ENCODE assay signal across 36 cellular contexts in genomic region chr13:22403144-22403543, GRCh38.
"Had no signal": no experiment of that assay in that cellular context is flagged by ENCODE, and none has a peak within 500 bp of the region (broad histone marks: within the 10 kb centered on the region; RNA-seq: fewer than 3 reads in every experiment).

No MANE protein-coding gene starts in this region.

- H3K9me3 ChIP-seq: ascending aorta had no signal

- ATAC-seq: activated CD8-positive, alpha-beta T cell treated with anti-CD3 and anti-CD28 coated beads for 36 hours; activated naive CD8-positive, alpha-beta T cell treated with anti-CD3 and anti-CD28 coated beads, Interleukin-2, amount 50 U/mL, for 24 hours; activated T-cell treated with anti-CD3 and anti-CD28 coated beads, Interleukin-2, amount 50 U/mL, for 4 hours; activated T-cell treated with anti-CD3 and anti-CD28 coated beads, Interleukin-2, amount 50 U/mL, for 72 hours had no signal

- DNase-seq: activated B cell treated with CpG ODN at 0.5 μM for 24 hours; activated CD4-positive, alpha-beta memory T cell treated with anti-CD3 and anti-CD28 coated beads for 36 hours; activated CD4-positive, alpha-beta T cell treated with anti-CD3 and anti-CD28 coated beads for 4 hours; activated CD4-positive, alpha-beta T cell treated with anti-CD3 and anti-CD28 coated beads, Interleukin-2, amount 10 ng/mL, durations not matched to agents 24 days and 14 days; activated CD4-positive, alpha-beta T cell treated with anti-CD3 and anti-CD28 coated beads, Interleukin-2, amount 50 U/mL, for 1 hour; activated CD4-positive, alpha-beta T cell treated with anti-CD3 and anti-CD28 coated beads, Interleukin-2, amount 50 U/mL, for 4 hours; activated CD4-positive, CD25-positive, alpha-beta regulatory T cell treated with anti-CD3 and anti-CD28 coated beads, Interleukin-2, amount 50 U/mL, for 72 hours; activated CD8-positive, alpha-beta memory T cell treated with anti-CD3 and anti-CD28 coated beads, Interleukin-2, amount 50 U/mL, for 4 hours; activated CD8-positive, alpha-beta T cell treated with anti-CD3 and anti-CD28 coated beads for 36 hours; activated effector memory CD4-positive, alpha-beta T cell treated with Interleukin-2 at 50 U/mL for 16 hours; activated gamma-delta T cell; activated naive CD4-positive, alpha-beta T cell treated with anti-CD3 and anti-CD28 coated beads, Interleukin-2, amount 10 ng/mL, durations not matched to agents 7 days and 5 days; activated naive CD4-positive, alpha-beta T cell treated with Interleukin-2 at 50 U/mL for 16 hours; activated naive CD8-positive, alpha-beta T cell treated with anti-CD3 and anti-CD28 coated beads, Interleukin-2, amount 10 ng/mL, durations not matched to agents 7 days and 5 days; activated naive CD8-positive, alpha-beta T cell treated with anti-CD3 and anti-CD28 coated beads, Interleukin-2, amount 50 U/mL, for 24 hours; activated T-cell treated with anti-CD3 and anti-CD28 coated beads for 4 hours; activated T-cell treated with anti-CD3 and anti-CD28 coated beads, Interleukin-2, amount 50 U/mL, for 1 hour; activated T-cell treated with anti-CD3 and anti-CD28 coated beads, Interleukin-2, amount 50 U/mL, for 4 hours; activated T-cell treated with anti-CD3 and anti-CD28 coated beads, Interleukin-2, amount 50 U/mL, for 72 hours; amygdala; anterior cingulate cortex; caudate nucleus; cerebellar nuclear complex; T-helper 1 cell; T-helper 2 cell; T-helper 9 cell had no signal

- H3K4me3 Mint-ChIP-seq: activated B cell treated with CpG ODN at 0.5 μM for 24 hours; activated CD4-positive, alpha-beta memory T cell treated with anti-CD3 and anti-CD28 coated beads for 36 hours; activated CD4-positive, alpha-beta T cell treated with anti-CD3 and anti-CD28 coated beads, Interleukin-2, amount 10 ng/mL, durations not matched to agents 24 days and 14 days; activated CD8-positive, alpha-beta T cell treated with anti-CD3 and anti-CD28 coated beads for 36 hours; activated naive CD4-positive, alpha-beta T cell treated with anti-CD3 and anti-CD28 coated beads, Interleukin-2, amount 10 ng/mL, durations not matched to agents 7 days and 5 days; activated naive CD4-positive, alpha-beta T cell treated with anti-CD3 and anti-CD28 coated beads, Interleukin-2, amount 50 U/mL, for 24 hours; activated naive CD8-positive, alpha-beta T cell; activated naive CD8-positive, alpha-beta T cell treated with anti-CD3 and anti-CD28 coated beads, Interleukin-2, amount 10 ng/mL, durations not matched to agents 7 days and 5 days; activated naive CD8-positive, alpha-beta T cell treated with anti-CD3 and anti-CD28 coated beads, Interleukin-2, amount 50 U/mL, for 24 hours; activated T-cell treated with anti-CD3 and anti-CD28 coated beads, Interleukin-2, amount 50 U/mL, for 4 hours; activated T-cell treated with anti-CD3 and anti-CD28 coated beads, Interleukin-2, amount 50 U/mL, for 72 hours; brain; central memory CD8-positive, alpha-beta T cell; T-helper 1 cell treated with Interleukin-12 subunit alpha and Interleukin-12 subunit beta and Interleukin-4 antibody, amounts not matched to agents 30 μg/mL and 1 μg/mL, for 36 hours; T-helper 2 cell treated with Interferon-gamma antibody and Interleukin-4, amounts not matched to agents 5 μg/mL and 100 μg/mL, for 36 hours had no signal

- H3K4me3 ChIP-seq: ascending aorta, cardiac muscle cell had no signal

- H3K9me3 Mint-ChIP-seq: activated CD4-positive, alpha-beta memory T cell treated with anti-CD3 and anti-CD28 coated beads for 36 hours; activated naive CD4-positive, alpha-beta T cell treated with anti-CD3 and anti-CD28 coated beads, Interleukin-2, amount 10 ng/mL, durations not matched to agents 7 days and 5 days; activated naive CD8-positive, alpha-beta T cell treated with anti-CD3 and anti-CD28 coated beads, Interleukin-2, amount 50 U/mL, for 24 hours; activated T-cell treated with anti-CD3 and anti-CD28 coated beads, Interleukin-2, amount 50 U/mL, for 4 hours; central memory CD8-positive, alpha-beta T cell had no signal

- H3K4me1 ChIP-seq: ascending aorta had no signal

- H3K27ac Mint-ChIP-seq: activated B cell treated with CpG ODN at 0.5 μM for 24 hours; activated CD4-positive, alpha-beta memory T cell treated with anti-CD3 and anti-CD28 coated beads for 36 hours; activated CD4-positive, alpha-beta T cell treated with anti-CD3 and anti-CD28 coated beads, Interleukin-2, amount 10 ng/mL, durations not matched to agents 24 days and 14 days; activated CD8-positive, alpha-beta T cell treated with anti-CD3 and anti-CD28 coated beads for 36 hours; activated naive CD4-positive, alpha-beta T cell treated with anti-CD3 and anti-CD28 coated beads, Interleukin-2, amount 10 ng/mL, durations not matched to agents 7 days and 5 days; activated naive CD4-positive, alpha-beta T cell treated with anti-CD3 and anti-CD28 coated beads, Interleukin-2, amount 50 U/mL, for 24 hours; activated naive CD8-positive, alpha-beta T cell; activated naive CD8-positive, alpha-beta T cell treated with anti-CD3 and anti-CD28 coated beads, Interleukin-2, amount 10 ng/mL, durations not matched to agents 7 days and 5 days; activated naive CD8-positive, alpha-beta T cell treated with anti-CD3 and anti-CD28 coated beads, Interleukin-2, amount 50 U/mL, for 24 hours; activated T-cell treated with anti-CD3 and anti-CD28 coated beads, Interleukin-2, amount 50 U/mL, for 72 hours; activated T-helper 2 cell treated with anti-CD3 and anti-CD28 coated beads, Interferon-gamma antibody, Interleukin-2, Interleukin-4, amounts not matched to agents 10 μg/mL and 5 μg/mL and 100 μg/mL, durations not matched to agents 14 hours and 24 hours and 36 hours; brain; T-helper 1 cell treated with Interleukin-12 subunit alpha and Interleukin-12 subunit beta and Interleukin-4 antibody, amounts not matched to agents 30 μg/mL and 1 μg/mL, for 36 hours; T-helper 2 cell treated with Interferon-gamma antibody and Interleukin-4, amounts not matched to agents 5 μg/mL and 100 μg/mL, for 36 hours had no signal

- H3K27ac ChIP-seq: ascending aorta, cardiac muscle cell, VCaP had no signal

- H3K36me3 ChIP-seq: ascending aorta, cardiac muscle cell had no signal

- H3K27me3 ChIP-seq: ascending aorta, cardiac muscle cell had no signal

- H3K36me3 Mint-ChIP-seq: activated CD4-positive, alpha-beta memory T cell treated with anti-CD3 and anti-CD28 coated beads for 36 hours; activated naive CD4-positive, alpha-beta T cell treated with anti-CD3 and anti-CD28 coated beads, Interleukin-2, amount 10 ng/mL, durations not matched to agents 7 days and 5 days; activated naive CD4-positive, alpha-beta T cell treated with anti-CD3 and anti-CD28 coated beads, Interleukin-2, amount 50 U/mL, for 24 hours; activated naive CD8-positive, alpha-beta T cell; activated naive CD8-positive, alpha-beta T cell treated with anti-CD3 and anti-CD28 coated beads, Interleukin-2, amount 10 ng/mL, durations not matched to agents 7 days and 5 days; brain had no signal

- H3K4me1 Mint-ChIP-seq: activated B cell treated with CpG ODN at 0.5 μM for 24 hours; activated CD4-positive, alpha-beta T cell treated with anti-CD3 and anti-CD28 coated beads, Interleukin-2, amount 10 ng/mL, durations not matched to agents 24 days and 14 days; activated naive CD4-positive, alpha-beta T cell treated with anti-CD3 and anti-CD28 coated beads, Interleukin-2, amount 10 ng/mL, durations not matched to agents 7 days and 5 days; activated naive CD4-positive, alpha-beta T cell treated with anti-CD3 and anti-CD28 coated beads, Interleukin-2, amount 50 U/mL, for 24 hours; activated naive CD8-positive, alpha-beta T cell treated with anti-CD3 and anti-CD28 coated beads, Interleukin-2, amount 10 ng/mL, durations not matched to agents 7 days and 5 days; activated naive CD8-positive, alpha-beta T cell treated with anti-CD3 and anti-CD28 coated beads, Interleukin-2, amount 50 U/mL, for 24 hours; central memory CD8-positive, alpha-beta T cell had no signal

- H3K27me3 Mint-ChIP-seq: activated B cell treated with CpG ODN at 0.5 μM for 24 hours; activated CD4-positive, alpha-beta memory T cell treated with anti-CD3 and anti-CD28 coated beads for 36 hours; activated CD4-positive, alpha-beta T cell treated with anti-CD3 and anti-CD28 coated beads, Interleukin-2, amount 10 ng/mL, durations not matched to agents 24 days and 14 days; activated CD8-positive, alpha-beta T cell treated with anti-CD3 and anti-CD28 coated beads for 36 hours; activated naive CD4-positive, alpha-beta T cell treated with anti-CD3 and anti-CD28 coated beads, Interleukin-2, amount 10 ng/mL, durations not matched to agents 7 days and 5 days; activated naive CD4-positive, alpha-beta T cell treated with anti-CD3 and anti-CD28 coated beads, Interleukin-2, amount 50 U/mL, for 24 hours; activated naive CD8-positive, alpha-beta T cell; activated naive CD8-positive, alpha-beta T cell treated with anti-CD3 and anti-CD28 coated beads, Interleukin-2, amount 10 ng/mL, durations not matched to agents 7 days and 5 days; activated naive CD8-positive, alpha-beta T cell treated with anti-CD3 and anti-CD28 coated beads, Interleukin-2, amount 50 U/mL, for 24 hours; brain; central memory CD8-positive, alpha-beta T cell had no signal
